ENCODE assay signal across 7 cellular contexts in genomic region chr13:43060806-43061205, GRCh38. TPM values are rescaled to one million over a fixed set of nuclear protein-coding genes. Genes with fewer than 3 reads are reported as not detected.
A peak's percentile ranks its signal among the peaks of the same experiment; 100 is the strongest.
DNase-seq lines count a peak whose midpoint lies in the region; TF ChIP-seq lines count a peak whose summit lies in the region.
"Not testable (repeated sequence)": the region's sequence is repeated elsewhere in the genome, so short reads cannot be mapped to it uniquely, and the experiment has no call there.

No MANE protein-coding gene starts in this region.

- not testable (repeated sequence) for H3K18ac ChIP-seq in neuronal stem cell (ENCODE audit: low read length)

- H3K9me3 Mint-ChIP-seq in HFFc6; activated CD4-positive, alpha-beta T cell treated with anti-CD3 and anti-CD28 coated beads, Interleukin-2, amount 10 ng/mL, durations not matched to agents 24 days and 14 days; mesothelial cell of epicardium; stimulated activated naive CD8-positive, alpha-beta T cell treated with anti-CD3 and anti-CD28 coated beads, Interleukin-15, Interleukin-2, amounts not matched to agents 100 ng/mL and 50 ng/mL, for 24 hours: not testable (repeated sequence)

- H2BK12ac ChIP-seq in neuronal stem cell (ENCODE audit: low read length), result not testable (repeated sequence)

- DNase-seq in HFFc6; activated CD4-positive, alpha-beta T cell treated with anti-CD3 and anti-CD28 coated beads, Interleukin-2, amount 10 ng/mL, durations not matched to agents 24 days and 14 days; cardiac muscle cell (ENCODE audit: low read depth in 1 of 2, low spot score in 1 of 2); mesothelial cell of epicardium (ENCODE audit: low spot score in 2 of 2, unreplicated experiment in 2 of 2); neuronal stem cell (ENCODE audit: low spot score): not testable (repeated sequence)
- peak; percentile 54 for DNase-seq in amniotic epithelial cell (ENCODE audit: low read depth)

- peak overlapping the region; percentile 55 for H2AFZ ChIP-seq in neuronal stem cell (ENCODE audit: low read length)

- not testable (repeated sequence) for TF ChIP-seq CTCF in HFFc6 (IDR thresholded peaks at IDR 0.05); cardiac muscle cell (IDR thresholded peaks at IDR 0.05; ENCODE audit: low read depth, low read length); mesothelial cell of epicardium (IDR thresholded peaks at IDR 0.05; ENCODE audit: unreplicated experiment)

- not testable (repeated sequence) for H3K27me3 ChIP-seq in cardiac muscle cell; neuronal stem cell (ENCODE audit: control insufficient read depth in 3 of 3, insufficient read depth in 3 of 3, low read depth in 1 of 3, low read length in 3 of 3)

- H3K79me1 ChIP-seq in neuronal stem cell (ENCODE audit: low read depth, low read length), result not testable (repeated sequence)

- not testable (repeated sequence) for H3K27me3 Mint-ChIP-seq in HFFc6 (ENCODE audit: insufficient read depth); activated CD4-positive, alpha-beta T cell treated with anti-CD3 and anti-CD28 coated beads, Interleukin-2, amount 10 ng/mL, durations not matched to agents 24 days and 14 days; mesothelial cell of epicardium (ENCODE audit: low read depth); stimulated activated naive CD8-positive, alpha-beta T cell treated with anti-CD3 and anti-CD28 coated beads, Interleukin-15, Interleukin-2, amounts not matched to agents 100 ng/mL and 50 ng/mL, for 24 hours

- WGBS in neuronal stem cell (ENCODE audit: extremely low coverage in 2 of 2, insufficient read length in 2 of 2, insufficient replicate concordance in 1 of 2), 2 donors, result no CpG with 5 or more reads among the region's 4 CpGs

- H3K4me1 ChIP-seq in cardiac muscle cell (ENCODE audit: low read depth); neuronal stem cell (ENCODE audit: control insufficient read depth in 2 of 2, insufficient read depth in 1 of 2, low read depth in 1 of 2, low read length in 2 of 2): not testable (repeated sequence)

- not testable (repeated sequence) for H2AK5ac ChIP-seq in neuronal stem cell (ENCODE audit: low read depth, low read length)

- not testable (repeated sequence) for H3K4me3 ChIP-seq in cardiac muscle cell; neuronal stem cell (ENCODE audit: low read length in 2 of 2)

- H2BK15ac ChIP-seq in neuronal stem cell (ENCODE audit: low read length), result not testable (repeated sequence)

- H2BK5ac ChIP-seq in neuronal stem cell (ENCODE audit: low read length), result not testable (repeated sequence)

- not testable (repeated sequence) for H4K91ac ChIP-seq in neuronal stem cell (ENCODE audit: low read depth, low read length, poor library complexity)

- H3K36me3 Mint-ChIP-seq in HFFc6 (ENCODE audit: low read depth) (peaks cover 21% of the 10 kb centered on the region), mesothelial cell of epicardium (peaks cover 22% of the 10 kb centered on the region)
- peaks cover 26% of the 10 kb centered on the region for H3K36me3 Mint-ChIP-seq in activated CD4-positive, alpha-beta T cell treated with anti-CD3 and anti-CD28 coated beads, Interleukin-2, amount 10 ng/mL, durations not matched to agents 24 days and 14 days (ENCODE audit: low read depth)
- H3K36me3 Mint-ChIP-seq in stimulated activated naive CD8-positive, alpha-beta T cell treated with anti-CD3 and anti-CD28 coated beads, Interleukin-15, Interleukin-2, amounts not matched to agents 100 ng/mL and 50 ng/mL, for 24 hours (ENCODE audit: low read depth), result peaks cover 13% of the 10 kb centered on the region

- H3K27ac ChIP-seq in cardiac muscle cell, result peak overlapping the region; percentile 55
- H3K27ac ChIP-seq in neuronal stem cell (replicated peaks; ENCODE audit: low read length), result not testable (repeated sequence)

- not testable (repeated sequence) for H2BK120ac ChIP-seq in neuronal stem cell (ENCODE audit: low read depth, low read length)

- H3K4me3 Mint-ChIP-seq in HFFc6; activated CD4-positive, alpha-beta T cell treated with anti-CD3 and anti-CD28 coated beads, Interleukin-2, amount 10 ng/mL, durations not matched to agents 24 days and 14 days; mesothelial cell of epicardium; stimulated activated naive CD8-positive, alpha-beta T cell treated with anti-CD3 and anti-CD28 coated beads, Interleukin-15, Interleukin-2, amounts not matched to agents 100 ng/mL and 50 ng/mL, for 24 hours: not testable (repeated sequence)

- H3K4me2 ChIP-seq in neuronal stem cell (ENCODE audit: insufficient read depth, low read length, poor library complexity, severe bottlenecking), result not testable (repeated sequence)

- H3K36me3 ChIP-seq in cardiac muscle cell; neuronal stem cell (replicated peaks in 1 of 2; ENCODE audit: control insufficient read depth in 2 of 2, insufficient read depth in 2 of 2, low read length in 2 of 2): not testable (repeated sequence)

- not testable (repeated sequence) for H3K9me3 ChIP-seq in cardiac muscle cell (ENCODE audit: low read depth); neuronal stem cell (replicated peaks in 1 of 2; ENCODE audit: control insufficient read depth in 2 of 2, insufficient read depth in 1 of 2, low read depth in 1 of 2, low read length in 2 of 2)

- not testable (repeated sequence) for H3K14ac ChIP-seq in neuronal stem cell (ENCODE audit: low read length)

- H4K8ac ChIP-seq in neuronal stem cell (ENCODE audit: low read depth, low read length), result not testable (repeated sequence)

- not testable (repeated sequence) for H3K4ac ChIP-seq in neuronal stem cell (ENCODE audit: low read length)

- H3K9ac ChIP-seq in neuronal stem cell (ENCODE audit: low read depth, low read length, poor library complexity), result not testable (repeated sequence)

- H3K27ac Mint-ChIP-seq in HFFc6, result peak overlapping the region; percentile 20; the same call in 1 of the 2 replicates
- peak overlapping the region; percentile 23 for H3K27ac Mint-ChIP-seq in activated CD4-positive, alpha-beta T cell treated with anti-CD3 and anti-CD28 coated beads, Interleukin-2, amount 10 ng/mL, durations not matched to agents 24 days and 14 days
- H3K27ac Mint-ChIP-seq in mesothelial cell of epicardium, result peak overlapping the region; percentile 95
- peak overlapping the region; percentile 17 for H3K27ac Mint-ChIP-seq in stimulated activated naive CD8-positive, alpha-beta T cell treated with anti-CD3 and anti-CD28 coated beads, Interleukin-15, Interleukin-2, amounts not matched to agents 100 ng/mL and 50 ng/mL, for 24 hours

- intact Hi-C loops in activated CD4-positive, alpha-beta T cell treated with anti-CD3 and anti-CD28 coated beads, Interleukin-2, amount 10 ng/mL, durations not matched to agents 24 days and 14 days (cut with micrococcal nuclease), result not testable (repeated sequence)

- H3K4me1 Mint-ChIP-seq in HFFc6 (ENCODE audit: low read depth) (peaks cover 37% of the 10 kb centered on the region), mesothelial cell of epicardium (peaks cover 82% of the 10 kb centered on the region)
- peaks cover 46% of the 10 kb centered on the region for H3K4me1 Mint-ChIP-seq in activated CD4-positive, alpha-beta T cell treated with anti-CD3 and anti-CD28 coated beads, Interleukin-2, amount 10 ng/mL, durations not matched to agents 24 days and 14 days
- H3K4me1 Mint-ChIP-seq in stimulated activated naive CD8-positive, alpha-beta T cell treated with anti-CD3 and anti-CD28 coated beads, Interleukin-15, Interleukin-2, amounts not matched to agents 100 ng/mL and 50 ng/mL, for 24 hours (ENCODE audit: low read depth), result peaks cover 22% of the 10 kb centered on the region

- not testable (repeated sequence) for H3K23ac ChIP-seq in neuronal stem cell (ENCODE audit: low read depth, low read length, poor library complexity)

RNA-seq across cellular contexts. Expression of gene DNAJC15, which starts 37.4 kb away (rescaled TPM):
- total RNA-seq in HFFc6 (2021; fragmentation: NEBNext Ultra II Directional; extraction: Animal tissue kit (Norgen Biotek cat#: 25700)), result 10 to 100 TPM; 23.8 to 29.6 (median 25.8) TPM
- total RNA-seq in activated CD4-positive, alpha-beta T cell treated with anti-CD3 and anti-CD28 coated beads, Interleukin-2, amount 10 ng/mL, durations not matched to agents 24 days and 14 days, result 16.6 and 17.8 TPM in 2 replicates
- 0.88 and 1.0 TPM in 2 replicates for total RNA-seq in cardiac muscle cell
- polyA plus RNA-seq in cardiac muscle cell, result 3.9 and 5.2 TPM in 2 replicates
- 31.6 to 35.9 TPM (median 32.5 TPM) in 3 replicates for total RNA-seq in mesothelial cell of epicardium
- polyA plus RNA-seq in neuronal stem cell (2013, experiment 1 of 2), result 2.3 TPM
- 2.9 TPM for polyA plus RNA-seq in neuronal stem cell (2013, experiment 2 of 2)

Comparison
In these comparisons a context has a peak if more than half of its experiments do, and no peak if none do; other contexts are left out.
1. H3K27ac Mint-ChIP-seq: peak in every context shown above with its lines; median percentile 95 in mesothelial cell of epicardium; 23 in activated CD4-positive, alpha-beta T cell treated with anti-CD3 and anti-CD28 coated beads, Interleukin-2, amount 10 ng/mL, durations not matched to agents 24 days and 14 days; 20 in HFFc6; 17 in stimulated activated naive CD8-positive, alpha-beta T cell treated with anti-CD3 and anti-CD28 coated beads, Interleukin-15, Interleukin-2, amounts not matched to agents 100 ng/mL and 50 ng/mL, for 24 hours.